Comparison of ENCODE assay signal across 1 cellular context in the genomic region with DNA sequence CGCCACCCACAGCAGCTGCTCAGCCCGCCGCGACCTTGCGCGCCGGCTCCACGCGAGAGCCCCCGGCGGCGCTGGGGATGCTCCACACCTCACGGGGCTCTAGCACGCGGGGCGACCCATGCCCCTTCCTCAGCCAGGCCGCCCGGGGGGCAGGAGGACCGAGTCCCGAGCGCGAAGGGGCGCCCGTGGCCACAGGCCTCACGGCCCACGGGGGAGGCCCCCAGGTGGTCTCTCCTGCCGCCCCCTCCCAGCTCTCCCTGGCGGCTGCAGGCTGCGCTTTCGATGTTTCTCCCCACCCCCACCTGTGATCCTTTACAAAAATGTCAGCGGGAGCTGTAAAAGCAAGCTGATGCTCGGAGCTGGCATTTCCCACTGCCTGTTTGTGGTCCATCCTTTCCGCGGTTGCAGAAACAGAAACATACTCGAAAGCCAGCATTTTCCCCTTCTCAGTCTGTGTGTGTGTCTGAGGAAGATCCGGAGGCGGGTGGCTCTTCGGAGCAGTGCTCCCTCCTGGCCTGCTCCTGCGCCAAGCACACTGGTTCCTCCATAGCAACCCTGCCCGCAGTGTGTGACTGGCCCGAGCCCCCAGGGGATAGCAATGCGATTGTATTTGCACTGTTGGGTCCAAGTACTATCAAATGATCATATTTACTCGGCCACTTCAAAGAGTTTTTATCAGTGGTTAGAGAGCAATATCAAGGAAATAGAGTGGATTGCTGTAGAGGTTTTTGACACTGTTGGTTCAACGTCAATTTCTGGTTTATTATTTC.
TF ChIP-seq lines count a peak whose summit lies in the region.

No MANE protein-coding gene starts in this region.

TF ChIP-seq in HEK293, 187 proteins besides CTCF, POLR2A, EP300 and RAD21 (continued from another document):
- TF ChIP-seq ZNF791 (tag by site-specific recombination; IDR thresholded peaks at IDR 0.05) (no peak), HOXA7 (CRISPR knock-in tag; IDR thresholded peaks at IDR 0.05; ENCODE audit: borderline replicate concordance) (no peak), ZBTB6 (tag by site-specific recombination; IDR thresholded peaks at IDR 0.05) (no peak), ZBTB17 (tag by site-specific recombination; IDR thresholded peaks at IDR 0.05) (no peak), ZNF354C (tag by site-specific recombination; IDR thresholded peaks at IDR 0.05; ENCODE audit: borderline replicate concordance, low read depth) (no peak), REPIN1 (tag by site-specific recombination; IDR thresholded peaks at IDR 0.05; ENCODE audit: low read depth) (no peak), ZSCAN30 (tag by site-specific recombination; IDR thresholded peaks at IDR 0.05) (no peak), ZNF398 (tag by site-specific recombination; IDR thresholded peaks at IDR 0.05) (no peak), ZNF138 (tag by site-specific recombination; IDR thresholded peaks at IDR 0.05; ENCODE audit: borderline replicate concordance) (no peak), GLIS2 (tag by site-specific recombination; IDR thresholded peaks at IDR 0.05) (peak; percentile 45; the same call in 1 of the 2 replicates), PBX3 (CRISPR knock-in tag; IDR thresholded peaks at IDR 0.05) (no peak), ZNF214 (tag by site-specific recombination; IDR thresholded peaks at IDR 0.05; ENCODE audit: borderline replicate concordance) (no peak), EGR2 (tag by site-specific recombination; IDR thresholded peaks at IDR 0.05; ENCODE audit: low read depth) (no peak), ZNF549 (tag by site-specific recombination; IDR thresholded peaks at IDR 0.05) (no peak), ZFP41 (tag by site-specific recombination; IDR thresholded peaks at IDR 0.05; ENCODE audit: borderline replicate concordance) (no peak)
- TF ChIP-seq, protein P1, sequence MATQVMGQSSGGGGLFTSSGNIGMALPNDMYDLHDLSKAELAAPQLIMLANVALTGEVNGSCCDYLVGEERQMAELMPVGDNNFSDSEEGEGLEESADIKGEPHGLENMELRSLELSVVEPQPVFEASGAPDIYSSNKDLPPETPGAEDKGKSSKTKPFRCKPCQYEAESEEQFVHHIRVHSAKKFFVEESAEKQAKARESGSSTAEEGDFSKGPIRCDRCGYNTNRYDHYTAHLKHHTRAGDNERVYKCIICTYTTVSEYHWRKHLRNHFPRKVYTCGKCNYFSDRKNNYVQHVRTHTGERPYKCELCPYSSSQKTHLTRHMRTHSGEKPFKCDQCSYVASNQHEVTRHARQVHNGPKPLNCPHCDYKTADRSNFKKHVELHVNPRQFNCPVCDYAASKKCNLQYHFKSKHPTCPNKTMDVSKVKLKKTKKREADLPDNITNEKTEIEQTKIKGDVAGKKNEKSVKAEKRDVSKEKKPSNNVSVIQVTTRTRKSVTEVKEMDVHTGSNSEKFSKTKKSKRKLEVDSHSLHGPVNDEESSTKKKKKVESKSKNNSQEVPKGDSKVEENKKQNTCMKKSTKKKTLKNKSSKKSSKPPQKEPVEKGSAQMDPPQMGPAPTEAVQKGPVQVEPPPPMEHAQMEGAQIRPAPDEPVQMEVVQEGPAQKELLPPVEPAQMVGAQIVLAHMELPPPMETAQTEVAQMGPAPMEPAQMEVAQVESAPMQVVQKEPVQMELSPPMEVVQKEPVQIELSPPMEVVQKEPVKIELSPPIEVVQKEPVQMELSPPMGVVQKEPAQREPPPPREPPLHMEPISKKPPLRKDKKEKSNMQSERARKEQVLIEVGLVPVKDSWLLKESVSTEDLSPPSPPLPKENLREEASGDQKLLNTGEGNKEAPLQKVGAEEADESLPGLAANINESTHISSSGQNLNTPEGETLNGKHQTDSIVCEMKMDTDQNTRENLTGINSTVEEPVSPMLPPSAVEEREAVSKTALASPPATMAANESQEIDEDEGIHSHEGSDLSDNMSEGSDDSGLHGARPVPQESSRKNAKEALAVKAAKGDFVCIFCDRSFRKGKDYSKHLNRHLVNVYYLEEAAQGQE (tag by site-specific recombination; IDR thresholded peaks at IDR 0.05): no peak
- TF ChIP-seq, protein P2, sequence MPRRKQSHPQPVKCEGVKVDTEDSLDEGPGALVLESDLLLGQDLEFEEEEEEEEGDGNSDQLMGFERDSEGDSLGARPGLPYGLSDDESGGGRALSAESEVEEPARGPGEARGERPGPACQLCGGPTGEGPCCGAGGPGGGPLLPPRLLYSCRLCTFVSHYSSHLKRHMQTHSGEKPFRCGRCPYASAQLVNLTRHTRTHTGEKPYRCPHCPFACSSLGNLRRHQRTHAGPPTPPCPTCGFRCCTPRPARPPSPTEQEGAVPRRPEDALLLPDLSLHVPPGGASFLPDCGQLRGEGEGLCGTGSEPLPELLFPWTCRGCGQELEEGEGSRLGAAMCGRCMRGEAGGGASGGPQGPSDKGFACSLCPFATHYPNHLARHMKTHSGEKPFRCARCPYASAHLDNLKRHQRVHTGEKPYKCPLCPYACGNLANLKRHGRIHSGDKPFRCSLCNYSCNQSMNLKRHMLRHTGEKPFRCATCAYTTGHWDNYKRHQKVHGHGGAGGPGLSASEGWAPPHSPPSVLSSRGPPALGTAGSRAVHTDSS (tag by site-specific recombination; IDR thresholded peaks at IDR 0.05): no peak
- TF ChIP-seq, protein P3, sequence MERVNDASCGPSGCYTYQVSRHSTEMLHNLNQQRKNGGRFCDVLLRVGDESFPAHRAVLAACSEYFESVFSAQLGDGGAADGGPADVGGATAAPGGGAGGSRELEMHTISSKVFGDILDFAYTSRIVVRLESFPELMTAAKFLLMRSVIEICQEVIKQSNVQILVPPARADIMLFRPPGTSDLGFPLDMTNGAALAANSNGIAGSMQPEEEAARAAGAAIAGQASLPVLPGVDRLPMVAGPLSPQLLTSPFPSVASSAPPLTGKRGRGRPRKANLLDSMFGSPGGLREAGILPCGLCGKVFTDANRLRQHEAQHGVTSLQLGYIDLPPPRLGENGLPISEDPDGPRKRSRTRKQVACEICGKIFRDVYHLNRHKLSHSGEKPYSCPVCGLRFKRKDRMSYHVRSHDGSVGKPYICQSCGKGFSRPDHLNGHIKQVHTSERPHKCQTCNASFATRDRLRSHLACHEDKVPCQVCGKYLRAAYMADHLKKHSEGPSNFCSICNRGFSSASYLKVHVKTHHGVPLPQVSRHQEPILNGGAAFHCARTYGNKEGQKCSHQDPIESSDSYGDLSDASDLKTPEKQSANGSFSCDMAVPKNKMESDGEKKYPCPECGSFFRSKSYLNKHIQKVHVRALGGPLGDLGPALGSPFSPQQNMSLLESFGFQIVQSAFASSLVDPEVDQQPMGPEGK (tag by site-specific recombination; IDR thresholded peaks at IDR 0.05): 0 out of 2 replicates have a peak, but pooled peaks have one; percentile 17
TF ChIP-seq in HEK293: peak in this region for 5.
